In genomic region chr4:138099385-138099784, GRCh38 we compare ENCODE assay signal across 22 cellular contexts.
"Had no signal": no experiment of that assay in that cellular context is flagged by ENCODE, and none has a peak within 500 bp of the region (broad histone marks: within the 10 kb centered on the region; RNA-seq: fewer than 3 reads in every experiment).

No MANE protein-coding gene starts in this region.

- FAIRE-seq: K562, RCC 7860 had no signal

- H3K4me2 ChIP-seq: KMS-11 had no signal

- ATAC-seq: K562 had no signal

- H3K4me3 ChIP-seq: K562, SJSA1, SK-N-MC had no signal

- H3K36me3 ChIP-seq: SJSA1 had no signal

- H3K9me3 ChIP-seq: SJSA1 had no signal

- H3K27ac ChIP-seq: KMS-11, SJSA1, SK-N-MC had no signal

- H3K27me3 ChIP-seq: SJSA1 had no signal

- DNase-seq: Kasumi-1, MM.1S, NCI-H1092 treated with DMSO at 0.1 percent for 48 hours, NCI-H1436, NCI-H187, NCI-H2029, NCI-H2081 treated with DMSO at 0.1 percent for 48 hours, NCI-H2171, NCI-H226, NCI-H446, NCI-H510A, NCI-H524 treated with DMSO at 0.1 percent for 48 hours, NCI-H69, NCI-H774, Right ventricle myocardium superior, RPMI8226, SIG-M5 had no signal

- H3K9ac ChIP-seq: KMS-11 had no signal
